Comparison of ENCODE assay signal across 34 cellular contexts in the genomic region with DNA sequence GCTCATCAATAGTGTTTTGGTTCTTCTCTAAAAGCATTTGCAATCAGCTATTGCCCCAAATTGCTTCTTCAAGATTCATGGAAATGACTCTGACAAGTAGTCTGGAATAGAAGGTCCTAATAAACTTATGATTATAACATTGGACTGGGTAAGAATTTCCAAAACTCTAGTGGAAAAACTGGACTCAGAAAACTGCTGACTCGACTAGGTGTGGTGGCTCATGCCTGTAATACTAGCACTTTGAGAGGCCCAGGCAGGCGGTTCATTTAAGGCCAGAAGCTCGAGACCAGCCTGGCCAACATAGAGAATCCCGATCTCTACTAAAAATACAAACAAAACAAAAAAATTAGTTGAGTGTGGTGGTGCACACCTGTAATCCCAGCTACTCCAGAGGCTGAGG.
"Had no signal": no experiment of that assay in that cellular context is flagged by ENCODE, and none has a peak within 500 bp of the region (broad histone marks: within the 10 kb centered on the region; RNA-seq: fewer than 3 reads in every experiment).

No MANE protein-coding gene starts in this region.

- H3K36me3 ChIP-seq: brain microvascular endothelial cell, gastrocnemius medialis, heart right ventricle had no signal

- H3K4me3 ChIP-seq: gastrocnemius medialis, heart right ventricle, hepatocyte had no signal

- FAIRE-seq: astrocyte, bronchial epithelial cell, colon had no signal

- H3K27me3 ChIP-seq: brain microvascular endothelial cell, foreskin keratinocyte, gastrocnemius medialis, heart right ventricle, hepatocyte had no signal

- DNase-seq: activated CD4-positive, alpha-beta T cell treated with anti-CD3 and anti-CD28 coated beads for 1 hour; activated CD4-positive, alpha-beta T cell treated with anti-CD3 and anti-CD28 coated beads for 48 hours; activated CD4-positive, alpha-beta T cell treated with anti-CD3 and anti-CD28 coated beads, Interleukin-2, amount 50 U/mL, for 1 hour; activated CD4-positive, alpha-beta T cell treated with anti-CD3 and anti-CD28 coated beads, Interleukin-2, amount 50 U/mL, for 48 hours; activated CD8-positive, alpha-beta memory T cell treated with anti-CD3 and anti-CD28 coated beads for 24 hours; activated CD8-positive, alpha-beta T cell treated with anti-CD3 and anti-CD28 coated beads for 36 hours; activated gamma-delta T cell; activated naive CD4-positive, alpha-beta T cell; activated naive CD4-positive, alpha-beta T cell treated with anti-CD3 and anti-CD28 coated beads, Interleukin-2, amount 10 ng/mL, durations not matched to agents 7 days and 5 days; activated T-cell treated with anti-CD3 and anti-CD28 coated beads, Interleukin-2, amount 50 U/mL, for 4 hours; amniotic stem cell; anterior cingulate cortex; brain microvascular endothelial cell; cortex of kidney; dermis blood vessel endothelial cell; effector CD4-positive, alpha-beta T cell; effector memory CD8-positive, alpha-beta T cell; foreskin keratinocyte; gastrocnemius medialis; glutamatergic neuron; heart right ventricle; T-helper 1 cell; T-helper 17 cell; T1000 had no signal

- H3K4me1 ChIP-seq: gastrocnemius medialis had no signal

- H3K79me2 ChIP-seq: hepatocyte had no signal

- H3K9me3 ChIP-seq: gastrocnemius medialis, heart right ventricle had no signal

- H3K36me3 Mint-ChIP-seq: activated naive CD4-positive, alpha-beta T cell treated with anti-CD3 and anti-CD28 coated beads, Interleukin-2, amount 10 ng/mL, durations not matched to agents 7 days and 5 days; activated naive CD4-positive, alpha-beta T cell treated with anti-CD3 and anti-CD28 coated beads, Interleukin-2, amount 50 U/mL, for 72 hours had no signal

- H3K27ac ChIP-seq: brain microvascular endothelial cell, epithelial cell of prostate, foreskin keratinocyte, gastrocnemius medialis, heart right ventricle, hepatocyte had no signal

- H3K27me3 Mint-ChIP-seq: activated CD8-positive, alpha-beta T cell treated with anti-CD3 and anti-CD28 coated beads for 36 hours; activated naive CD4-positive, alpha-beta T cell treated with anti-CD3 and anti-CD28 coated beads, Interleukin-2, amount 10 ng/mL, durations not matched to agents 7 days and 5 days; activated T-helper 17 cell treated with anti-CD3 and anti-CD28 coated beads, Interleukin-2, amount 50 U/mL, for 72 hours; central memory CD8-positive, alpha-beta T cell; effector memory CD8-positive, alpha-beta T cell; T-helper 17 cell had no signal

- H3K4me2 ChIP-seq: hepatocyte had no signal

- H3K27ac Mint-ChIP-seq: activated CD8-positive, alpha-beta T cell treated with anti-CD3 and anti-CD28 coated beads for 36 hours; activated naive CD4-positive, alpha-beta T cell treated with anti-CD3 and anti-CD28 coated beads, Interleukin-2, amount 10 ng/mL, durations not matched to agents 7 days and 5 days; activated naive CD4-positive, alpha-beta T cell treated with anti-CD3 and anti-CD28 coated beads, Interleukin-2, amount 50 U/mL, for 72 hours; activated T-helper 17 cell treated with anti-CD3 and anti-CD28 coated beads, Interleukin-2, amount 50 U/mL, for 72 hours; effector memory CD8-positive, alpha-beta T cell; T-helper 17 cell; T-helper 2 cell treated with Interferon-gamma antibody and Interleukin-4, amounts not matched to agents 5 μg/mL and 100 μg/mL, for 36 hours had no signal

- H3K4me3 Mint-ChIP-seq: activated CD8-positive, alpha-beta T cell treated with anti-CD3 and anti-CD28 coated beads for 36 hours; activated naive CD4-positive, alpha-beta T cell treated with anti-CD3 and anti-CD28 coated beads, Interleukin-2, amount 10 ng/mL, durations not matched to agents 7 days and 5 days; activated T-cell treated with anti-CD3 and anti-CD28 coated beads, Interleukin-2, amount 50 U/mL, for 4 hours; activated T-helper 17 cell treated with anti-CD3 and anti-CD28 coated beads, Interleukin-2, amount 50 U/mL, for 72 hours; central memory CD8-positive, alpha-beta T cell; effector memory CD8-positive, alpha-beta T cell; T-helper 17 cell; T-helper 2 cell treated with Interferon-gamma antibody and Interleukin-4, amounts not matched to agents 5 μg/mL and 100 μg/mL, for 36 hours had no signal

- H2AFZ ChIP-seq: hepatocyte had no signal

- ATAC-seq: activated CD8-positive, alpha-beta T cell treated with anti-CD3 and anti-CD28 coated beads for 36 hours; activated naive CD4-positive, alpha-beta T cell treated with anti-CD3 and anti-CD28 coated beads, Interleukin-2, amount 50 U/mL, for 72 hours; activated T-cell treated with anti-CD3 and anti-CD28 coated beads, Interleukin-2, amount 50 U/mL, for 4 hours; activated T-helper 17 cell treated with anti-CD3 and anti-CD28 coated beads, Interleukin-2, amount 50 U/mL, for 72 hours; effector memory CD8-positive, alpha-beta T cell; esophagus mucosa; foreskin keratinocyte; gastrocnemius medialis; heart right ventricle; T-helper 17 cell had no signal

- H3K4me1 Mint-ChIP-seq: activated naive CD4-positive, alpha-beta T cell treated with anti-CD3 and anti-CD28 coated beads, Interleukin-2, amount 10 ng/mL, durations not matched to agents 7 days and 5 days had no signal

- H3K9me3 Mint-ChIP-seq: activated CD8-positive, alpha-beta T cell treated with anti-CD3 and anti-CD28 coated beads for 36 hours; activated naive CD4-positive, alpha-beta T cell treated with anti-CD3 and anti-CD28 coated beads, Interleukin-2, amount 10 ng/mL, durations not matched to agents 7 days and 5 days; activated naive CD4-positive, alpha-beta T cell treated with anti-CD3 and anti-CD28 coated beads, Interleukin-2, amount 50 U/mL, for 72 hours; activated T-cell treated with anti-CD3 and anti-CD28 coated beads, Interleukin-2, amount 50 U/mL, for 4 hours; activated T-helper 17 cell treated with anti-CD3 and anti-CD28 coated beads, Interleukin-2, amount 50 U/mL, for 72 hours; central memory CD8-positive, alpha-beta T cell; effector memory CD8-positive, alpha-beta T cell; T-helper 2 cell treated with Interferon-gamma antibody and Interleukin-4, amounts not matched to agents 5 μg/mL and 100 μg/mL, for 36 hours had no signal
